ENCODE assay signal across 8 cellular contexts in the genomic region with DNA sequence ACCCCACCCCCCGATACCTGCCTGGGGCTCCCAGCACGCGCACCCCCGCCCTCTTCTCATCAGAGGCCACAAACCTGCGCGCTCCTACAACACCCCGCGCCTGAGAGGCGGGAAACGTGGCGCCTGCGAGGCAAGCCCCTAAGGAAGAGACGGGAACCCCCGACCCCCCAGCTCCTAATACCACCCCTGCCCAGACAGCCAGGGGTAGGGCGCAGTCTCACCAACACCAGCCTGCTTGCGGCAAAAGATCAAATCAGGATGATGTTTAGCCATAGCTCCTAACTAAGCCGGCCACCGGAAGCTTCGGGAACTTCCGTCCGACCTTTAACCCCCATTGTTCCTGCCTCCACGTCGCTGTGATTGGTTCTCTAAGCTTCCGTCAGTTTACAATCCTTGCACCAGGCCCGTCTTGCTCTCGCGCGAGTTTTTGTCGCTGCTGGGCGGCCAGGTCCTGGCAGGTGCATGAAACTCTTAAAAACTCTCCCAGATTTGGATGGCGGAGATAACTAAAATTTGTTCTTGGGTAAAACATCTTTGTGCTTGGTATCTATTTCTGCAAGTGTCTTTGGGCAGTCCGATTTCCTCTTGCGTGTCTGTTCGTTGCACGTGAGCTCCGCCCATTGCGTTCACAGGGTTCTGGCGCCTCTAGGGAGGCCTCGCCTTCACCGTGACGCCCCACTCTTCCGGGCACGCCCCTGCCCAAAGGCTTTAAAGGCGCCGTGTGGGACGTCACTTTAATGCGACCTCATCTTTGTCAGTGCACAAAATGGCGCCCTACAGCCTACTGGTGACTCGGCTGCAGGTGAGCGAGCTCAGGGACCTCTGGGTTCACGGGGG. TPM values are rescaled to one million over a fixed set of nuclear protein-coding genes. Genes with fewer than 3 reads are reported as not detected.
DNase-seq lines count a peak whose midpoint lies in the region; TF ChIP-seq lines count a peak whose summit lies in the region.

A gene (plus strand): TSS at position 737 of the 837 bp plus-strand sequence. CDS start 30 bp downstream, at position 767.
A gene with protein sequence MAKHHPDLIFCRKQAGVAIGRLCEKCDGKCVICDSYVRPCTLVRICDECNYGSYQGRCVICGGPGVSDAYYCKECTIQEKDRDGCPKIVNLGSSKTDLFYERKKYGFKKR (minus strand): TSS at position 312 of the 837 bp plus-strand sequence. CDS start 39 bp downstream, at position 273.

- H2AFZ ChIP-seq in neuron (ENCODE audit: low read depth, low read length), result peak within 1 kb of the TSS; percentile 31

- no peaks in the 10 kb centered on the region for H3K27me3 ChIP-seq in neuron (ENCODE audit: insufficient read depth, low read length)
- H3K27me3 ChIP-seq in subcutaneous abdominal adipose tissue (ENCODE audit: control insufficient read depth in 5 of 5, insufficient read depth in 4 of 5, low read length in 5 of 5), result no peaks in the 10 kb centered on the region

- POLR2A ChIA-PET in HEK293T (lab: Yijun Ruan, JAX), result interaction anchor here (0.8 to 4.4 kb wide), 23 partner anchors 9 to 180 kb away, joined by 3 to 148 read pairs (median 4); a partner anchor contains a TSS

- in situ Hi-C loops in SK-MEL-5 (cut with HindIII; ENCODE audit: low pct_unique_long_range_greater_than_20kb, low sequenced_read_pairs), result no loop called here

- H3K4me1 ChIP-seq in neuron (ENCODE audit: insufficient read depth, low read length) (peaks cover 21% of the 10 kb centered on the region), subcutaneous abdominal adipose tissue (ENCODE audit: control insufficient read depth in 5 of 5, insufficient read depth in 5 of 5, low read length in 5 of 5) (peaks cover 6 to 51% (median 27%) of the 10 kb centered on the region in 5 donors)

- H3K4me3 ChIP-seq in neuron (ENCODE audit: low read length) (peak within 1 kb of the TSS; percentile 91), subcutaneous abdominal adipose tissue (ENCODE audit: low read depth in 1 of 5, low read length in 5 of 5) (peak within 1 kb of the TSS; percentile 84 to 99 (median 89))

- CTCF ChIA-PET in HEK293T (lab: Yijun Ruan, JAX), result interaction anchor here (0.7 to 1.3 kb wide), 3 partner anchors 9 to 64 kb away, joined by 3 read pairs; no protein-coding TSS in a partner anchor

- peaks cover 38% of the 10 kb centered on the region for H3K36me3 ChIP-seq in neuron (ENCODE audit: insufficient read depth, low read length)
- peaks cover 26 to 46% (median 38%) of the 10 kb centered on the region in 5 donors for H3K36me3 ChIP-seq in subcutaneous abdominal adipose tissue (ENCODE audit: control insufficient read depth in 5 of 5, insufficient read depth in 5 of 5, low read length in 5 of 5)

- peak within 1 kb of the TSS; percentile 95 for H3K27ac ChIP-seq in subcutaneous abdominal adipose tissue (ENCODE audit: low read depth, low read length)

- H3K9ac ChIP-seq in subcutaneous abdominal adipose tissue (ENCODE audit: low read length in 5 of 5), result peak within 1 kb of the TSS; percentile 75 to 98 (median 85)

- DNase-seq in GF-D8 (lab: John Stamatoyannopoulos, UW), result peak; percentile 93
- DNase-seq in HEK293T (ENCODE audit: extremely low spot score), result peak; percentile 94
- peak; percentile 96 for DNase-seq in MV-4-11 (lab: John Stamatoyannopoulos, UW)
- peak; percentile 99 for DNase-seq in SK-MEL-5 (ENCODE audit: low read depth, low spot score)
- DNase-seq in activated naive CD4-positive, alpha-beta T cell treated with Interleukin-2 at 50 U/mL for 16 hours, result peak; percentile 98
- peak; percentile 98 for DNase-seq in foreskin melanocyte

- H3K9me3 ChIP-seq in neuron (ENCODE audit: low read length), result no peaks in the 10 kb centered on the region
- no peaks in the 10 kb centered on the region for H3K9me3 ChIP-seq in subcutaneous abdominal adipose tissue (ENCODE audit: control insufficient read depth in 5 of 5, low read length in 5 of 5)

TF ChIP-seq in HEK293T, 16 proteins besides CTCF, POLR2A, EP300 and RAD21:
- TF ChIP-seq L3MBTL2 (conservative IDR thresholded peaks at IDR 0.05) (peak; percentile 91), SUZ12 (IDR thresholded peaks at IDR 0.05) (no peak), ARNT (IDR thresholded peaks at IDR 0.05) (no peak), SP1 (IDR thresholded peaks at IDR 0.05) (peak; percentile 58; the same call in 1 of the 2 replicates), NFRKB (IDR thresholded peaks at IDR 0.05) (peak; percentile 58; the same call in 1 of the 2 replicates), ELF4 (IDR thresholded peaks at IDR 0.05) (peak; percentile 86), LEF1 (IDR thresholded peaks at IDR 0.05; ENCODE audit: borderline replicate concordance) (no peak)
- TF ChIP-seq, protein P1, sequence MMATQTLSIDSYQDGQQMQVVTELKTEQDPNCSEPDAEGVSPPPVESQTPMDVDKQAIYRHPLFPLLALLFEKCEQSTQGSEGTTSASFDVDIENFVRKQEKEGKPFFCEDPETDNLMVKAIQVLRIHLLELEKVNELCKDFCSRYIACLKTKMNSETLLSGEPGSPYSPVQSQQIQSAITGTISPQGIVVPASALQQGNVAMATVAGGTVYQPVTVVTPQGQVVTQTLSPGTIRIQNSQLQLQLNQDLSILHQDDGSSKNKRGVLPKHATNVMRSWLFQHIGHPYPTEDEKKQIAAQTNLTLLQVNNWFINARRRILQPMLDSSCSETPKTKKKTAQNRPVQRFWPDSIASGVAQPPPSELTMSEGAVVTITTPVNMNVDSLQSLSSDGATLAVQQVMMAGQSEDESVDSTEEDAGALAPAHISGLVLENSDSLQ (IDR thresholded peaks at IDR 0.05), result peak; percentile 94

RNA-seq across cellular contexts. Expression of the first gene that starts in this region (rescaled TPM):
- 128 and 133 TPM in 2 replicates for total RNA-seq in SK-MEL-5 (2014; rRNA removed; shearing (Covaris generic))
- 180 and 200 TPM in 2 replicates for polyA plus RNA-seq in SK-MEL-5 (2015; cell fraction: cytosol; rRNA removed)
- 75.7 and 81.4 TPM in 2 replicates for polyA plus RNA-seq in SK-MEL-5 (2015; cell fraction: nucleus; rRNA removed)

RNA-seq across cellular contexts. Expression of the second gene that starts in this region (rescaled TPM):
- total RNA-seq in SK-MEL-5 (2014; rRNA removed; shearing (Covaris generic)), result 116 and 124 TPM in 2 replicates
- 79.5 and 112 TPM in 2 replicates for polyA plus RNA-seq in SK-MEL-5 (2015; cell fraction: cytosol; rRNA removed)
- polyA plus RNA-seq in SK-MEL-5 (2015; cell fraction: nucleus; rRNA removed), result 17.8 and 20.1 TPM in 2 replicates

Comparison
In these comparisons a context has a peak if more than half of its experiments do, and no peak if none do; other contexts are left out.
1. Peak in every context shown above with its lines: DNase-seq, H3K4me3 ChIP-seq and H3K27ac ChIP-seq.